ENCODE assay signal across 12 cellular contexts in genomic region chr1:26290416-26291261, GRCh38. TPM values are rescaled to one million over a fixed set of nuclear protein-coding genes. Genes with fewer than 3 reads are reported as not detected.
DNase-seq lines count a peak whose midpoint lies in the region; ATAC-seq and TF ChIP-seq lines count a peak whose summit lies in the region.
"Had no signal": no experiment of that assay in that cellular context is flagged by ENCODE, and none has a peak within 500 bp of the region (broad histone marks: within the 10 kb centered on the region; RNA-seq: fewer than 3 reads in every experiment).

No MANE protein-coding gene starts in this region.

- intact Hi-C loops in Panc1 (cut with micrococcal nuclease; ENCODE audit: unreplicated experiment) (no loop called here), esophagus squamous epithelium (cut with DNase I) (no loop called here), sigmoid colon (cut with DNase I) (no loop called here), breast epithelium (cut with DNase I; ENCODE audit: low total_unique reads) (no loop called here)

- CTCF ChIA-PET in Panc1 (lab: Charles Lee) = interaction anchor here (0.6 kb wide), 1 partner anchor 126 kb away, joined by 5 read pairs; no protein-coding TSS in a partner anchor

- no peak for TF ChIP-seq EP300 in sigmoid colon (IDR thresholded peaks at IDR 0.05)

- POLR2A ChIA-PET in Panc1 (lab: Charles Lee) = interaction anchor here (0.6 kb wide), 1 partner anchor 861 kb away, joined by 3 read pairs; no protein-coding TSS in a partner anchor

- H3K4me3 ChIP-seq in Panc1 (ENCODE audit: low read depth in 2 of 2, low read length in 2 of 2) (no peak overlapping the region), esophagus squamous epithelium (no peak overlapping the region), sigmoid colon (no peak overlapping the region), breast epithelium (no peak overlapping the region)
- H3K4me3 ChIP-seq: HAP-1, SJSA1, smooth muscle cell had no signal

- H3K4me1 ChIP-seq in Panc1 (ENCODE audit: control insufficient read depth, insufficient read depth, low read length) (no peaks in the 10 kb centered on the region), esophagus squamous epithelium (peaks cover 15 to 64% (median 18%) of the 10 kb centered on the region in 3 donors), sigmoid colon (peaks cover 0 to 9% (median 1%) of the 10 kb centered on the region in 4 donors), breast epithelium (no peaks in the 10 kb centered on the region)
- H3K4me1 ChIP-seq: HAP-1, SJSA1 had no signal

- no peak for TF ChIP-seq POLR2A in esophagus squamous epithelium (IDR thresholded peaks at IDR 0.05)
- no peak for TF ChIP-seq POLR2A in sigmoid colon (IDR thresholded peaks at IDR 0.05)
- TF ChIP-seq POLR2A in breast epithelium (IDR thresholded peaks at IDR 0.05) = no peak

- H3K27me3 ChIP-seq in Panc1 (ENCODE audit: control insufficient read depth, insufficient read depth, low read length) (no peaks in the 10 kb centered on the region), esophagus squamous epithelium (no peaks in the 10 kb centered on the region), sigmoid colon (no peaks in the 10 kb centered on the region), breast epithelium (no peaks in the 10 kb centered on the region)
- H3K27me3 ChIP-seq: SJSA1 had no signal

- H3K9me3 ChIP-seq in Panc1 (ENCODE audit: control insufficient read depth, insufficient read depth, low read depth, low read length) (no peaks in the 10 kb centered on the region), esophagus squamous epithelium (no peaks in the 10 kb centered on the region), sigmoid colon (no peaks in the 10 kb centered on the region), breast epithelium (no peaks in the 10 kb centered on the region)
- H3K9me3 ChIP-seq: HAP-1, SJSA1 had no signal

- H3K36me3 ChIP-seq in Panc1 (ENCODE audit: control insufficient read depth, insufficient read depth, low read length) (no peaks in the 10 kb centered on the region), esophagus squamous epithelium (peaks cover 0 to under 1% (median 0%) of the 10 kb centered on the region in 3 donors), sigmoid colon (no peaks in the 10 kb centered on the region), breast epithelium (no peaks in the 10 kb centered on the region)
- H3K36me3 ChIP-seq: HAP-1, SJSA1 had no signal

- TF ChIP-seq CTCF in Panc1 (IDR thresholded peaks at IDR 0.05) = no peak
- TF ChIP-seq CTCF in esophagus squamous epithelium (IDR thresholded peaks at IDR 0.05) = no peak
- TF ChIP-seq CTCF in sigmoid colon (IDR thresholded peaks at IDR 0.05) = no peak
- TF ChIP-seq CTCF in breast epithelium (IDR thresholded peaks at IDR 0.05) = no peak

- DNase-seq in GM19238 (ENCODE audit: insufficient read length, low spot score) (peak; percentile 23), Panc1 (ENCODE audit: low read depth, low spot score) (no peak), esophagus squamous epithelium (lab: John Stamatoyannopoulos, UW) (no peak), sigmoid colon (no peak), SW 1271 (lab: John Stamatoyannopoulos, UW) (no peak), breast epithelium (ENCODE audit: low spot score in 2 of 2) (no peak), NCI-H1930 (lab: John Stamatoyannopoulos, UW) (no peak)
- DNase-seq: amygdala had no signal

- in situ Hi-C loops in Panc1 (cut with HindIII; ENCODE audit: low pct_unique_long_range_greater_than_20kb, low sequenced_read_pairs) = no loop called here

- WGBS in esophagus squamous epithelium, 2 donors = 73 to 91% methylated on average over 11 to 14 of the region's 17 CpGs
- 76 to 89% methylated on average over 17 of the region's 17 CpGs for WGBS in sigmoid colon, 2 donors

- BruUV-seq in Panc1 (replicated peaks; lab: Mats Ljungman, UMichigan) = no TSS peak

- H3K27ac ChIP-seq in Panc1 (ENCODE audit: low read length) (no peak overlapping the region), esophagus squamous epithelium (peak overlapping the region; percentile 41 to 100 (median 67)), sigmoid colon (peak overlapping the region in 3 of 4 donors; percentile 10 to 60 (median 60)), breast epithelium (peak overlapping the region in 1 of 2 donors; percentile 38)
- H3K27ac ChIP-seq: SJSA1 had no signal

- ATAC-seq in Panc1 (0 out of 2 replicates have a peak, but pooled peaks have one; percentile 20), GM18909 (IDR thresholded peaks at IDR 0.05; ENCODE audit: poor library complexity, unreplicated experiment) (no peak)

RNA-seq across cellular contexts. Expression of gene SH3BGRL3, which starts 10.8 kb away (rescaled TPM):
- 193 TPM for total RNA-seq in Panc1 (2021; ENCODE audit: unreplicated experiment)
- 432 TPM for polyA plus RNA-seq in Panc1 (2012; ENCODE audit: insufficient read length)
- total RNA-seq in esophagus squamous epithelium = 100 to 1,000 TPM in 2 of 4 donors, 10 to 100 TPM in 2; 76.9 to 163 (median 106) TPM
- total RNA-seq in sigmoid colon = 10 to 100 TPM; 32.9 to 41.5 (median 37.6) TPM
- 100 to 1,000 TPM; 303 to 575 (median 543) TPM for polyA plus RNA-seq in sigmoid colon
- total RNA-seq in breast epithelium = 10 to 100 TPM; 27.5 to 55.7 (median 50.1) TPM

RNA-seq across cellular contexts. Expression of gene UBXN11, which starts 15.8 kb away (rescaled TPM):
- total RNA-seq in Panc1 (2021; ENCODE audit: unreplicated experiment) (23.7 TPM), esophagus squamous epithelium (1 to 10 TPM; 3.2 to 9.2 (median 3.7) TPM), sigmoid colon (10 to 100 TPM in 3 of 4 donors, 1 to 10 TPM in 1; 9.8 to 17.7 (median 13.1) TPM), breast epithelium (10 to 100 TPM; 15.0 to 25.5 (median 24.9) TPM)
- polyA plus RNA-seq in Panc1 (2012; ENCODE audit: insufficient read length) = 18.4 TPM
- polyA plus RNA-seq in sigmoid colon = 10 to 100 TPM in 1 of 3 donors, 1 to 10 TPM in 2; 3.0 to 22.7 (median 4.2) TPM

RNA-seq across cellular contexts. Expression of gene CD52, which starts 27.1 kb away (rescaled TPM):
- total RNA-seq in Panc1 (2021; ENCODE audit: unreplicated experiment) = 1.6 TPM
- not detected for polyA plus RNA-seq in Panc1 (2012; ENCODE audit: insufficient read length)
- total RNA-seq in esophagus squamous epithelium = 10 to 100 TPM in 2 of 4 donors, 1 to 10 TPM in 2; 1.9 to 22.1 (median 9.4) TPM
- total RNA-seq in sigmoid colon = 1 to 10 TPM in 2 of 4 donors, not detected in 2; 1.6 to 5.7 TPM
- polyA plus RNA-seq in sigmoid colon = 100 to 1,000 TPM in 1 of 3 donors, 10 to 100 TPM in 2; 19.8 to 556 (median 41.4) TPM
- 10 to 100 TPM in 2 of 3 donors, 1 to 10 TPM in 1; 8.3 to 12.8 (median 12.3) TPM for total RNA-seq in breast epithelium
- total RNA-seq: SJSA1, smooth muscle cell had no signal

RNA-seq across cellular contexts. Expression of gene CEP85, which starts 56.6 kb away (rescaled TPM):
- 51.8 TPM for total RNA-seq in Panc1 (2021; ENCODE audit: unreplicated experiment)
- 25.8 TPM for polyA plus RNA-seq in Panc1 (2012; ENCODE audit: insufficient read length)
- total RNA-seq in esophagus squamous epithelium = 10 to 100 TPM in 3 of 4 donors, 1 to 10 TPM in 1; 7.5 to 14.7 (median 12.5) TPM
- 1 to 10 TPM; 1.9 to 5.4 (median 3.3) TPM for total RNA-seq in sigmoid colon
- polyA plus RNA-seq in sigmoid colon = 10 to 100 TPM in 1 of 3 donors, 1 to 10 TPM in 2; 2.4 to 12.9 (median 9.7) TPM
- 10 to 100 TPM in 1 of 3 donors, 1 to 10 TPM in 2; 4.8 to 11.7 (median 7.5) TPM for total RNA-seq in breast epithelium
